ENCODE assay signal across 15 cellular contexts in the genomic region with DNA sequence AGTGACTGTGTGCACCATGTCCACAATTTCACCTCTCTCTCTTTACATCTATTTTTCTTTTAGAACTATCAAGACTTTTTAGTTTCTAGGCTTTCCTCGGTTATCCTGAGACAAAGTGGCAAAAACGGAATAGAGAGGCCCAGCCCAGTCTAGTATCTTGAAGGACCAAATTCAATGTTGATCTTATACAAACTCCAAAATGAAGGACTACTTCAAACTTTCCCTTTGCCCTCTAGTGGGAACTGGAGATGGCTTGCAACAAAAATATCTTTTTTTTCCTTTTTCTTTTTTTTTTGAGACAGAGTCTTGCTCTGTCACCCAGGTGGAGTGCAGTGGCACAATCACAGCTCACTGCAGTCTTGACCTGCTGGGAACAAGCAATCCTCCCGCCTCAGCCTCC.
"Had no signal": no experiment of that assay in that cellular context is flagged by ENCODE, and none has a peak within 500 bp of the region (broad histone marks: within the 10 kb centered on the region; RNA-seq: fewer than 3 reads in every experiment).

No MANE protein-coding gene starts in this region.

- H3K27me3 ChIP-seq: adrenal gland, tibial artery had no signal

- H3K4me1 Mint-ChIP-seq: activated CD4-positive, alpha-beta T cell treated with anti-CD3 and anti-CD28 coated beads, Interleukin-2, amount 10 ng/mL, durations not matched to agents 24 days and 14 days; activated naive CD4-positive, alpha-beta T cell treated with anti-CD3 and anti-CD28 coated beads, Interleukin-2, amount 10 ng/mL, durations not matched to agents 7 days and 5 days; activated T-helper 17 cell treated with anti-CD3 and anti-CD28 coated beads, Interleukin-2, amount 50 U/mL, for 72 hours; naive thymus-derived CD8-positive, alpha-beta T cell; stimulated activated effector memory CD8-positive, alpha-beta T cell treated with anti-CD3 and anti-CD28 coated beads, Interleukin-12 subunit alpha, Interleukin-12 subunit beta, amount 100 ng/mL, for 72 hours had no signal

- H3K4me1 ChIP-seq: lower lobe of right lung had no signal

- H3K27ac Mint-ChIP-seq: activated CD4-positive, alpha-beta T cell treated with anti-CD3 and anti-CD28 coated beads, Interleukin-2, amount 10 ng/mL, durations not matched to agents 24 days and 14 days; activated naive CD4-positive, alpha-beta T cell treated with anti-CD3 and anti-CD28 coated beads, Interleukin-2, amount 10 ng/mL, durations not matched to agents 7 days and 5 days; activated T-helper 17 cell treated with anti-CD3 and anti-CD28 coated beads, Interleukin-2, amount 50 U/mL, for 72 hours; naive thymus-derived CD8-positive, alpha-beta T cell; stimulated activated effector memory CD8-positive, alpha-beta T cell treated with anti-CD3 and anti-CD28 coated beads, Interleukin-12 subunit alpha, Interleukin-12 subunit beta, amount 100 ng/mL, for 72 hours had no signal

- ATAC-seq: activated T-helper 17 cell treated with anti-CD3 and anti-CD28 coated beads, Interleukin-2, amount 50 U/mL, for 72 hours; lower lobe of right lung; naive thymus-derived CD8-positive, alpha-beta T cell; right cardiac atrium; stimulated activated effector memory CD8-positive, alpha-beta T cell treated with anti-CD3 and anti-CD28 coated beads, Interleukin-12 subunit alpha, Interleukin-12 subunit beta, amount 100 ng/mL, for 72 hours had no signal

- H3K27ac ChIP-seq: adrenal gland, lower lobe of right lung, WERI-Rb-1 had no signal

- DNase-seq: activated CD4-positive, alpha-beta T cell treated with anti-CD3 and anti-CD28 coated beads, Interleukin-2, amount 10 ng/mL, durations not matched to agents 24 days and 14 days; activated CD8-positive, alpha-beta memory T cell treated with anti-CD3 and anti-CD28 coated beads for 24 hours; activated naive CD4-positive, alpha-beta T cell treated with anti-CD3 and anti-CD28 coated beads, Interleukin-2, amount 10 ng/mL, durations not matched to agents 7 days and 5 days; adrenal gland; effector CD8-positive, alpha-beta T cell; glutamatergic neuron; lower lobe of right lung; naive thymus-derived CD8-positive, alpha-beta T cell; right cardiac atrium; tibial artery; WERI-Rb-1 had no signal

- H3K36me3 Mint-ChIP-seq: activated naive CD4-positive, alpha-beta T cell treated with anti-CD3 and anti-CD28 coated beads, Interleukin-2, amount 10 ng/mL, durations not matched to agents 7 days and 5 days; naive thymus-derived CD8-positive, alpha-beta T cell; stimulated activated effector memory CD8-positive, alpha-beta T cell treated with anti-CD3 and anti-CD28 coated beads, Interleukin-12 subunit alpha, Interleukin-12 subunit beta, amount 100 ng/mL, for 72 hours had no signal

- H3K4me3 Mint-ChIP-seq: activated CD4-positive, alpha-beta T cell treated with anti-CD3 and anti-CD28 coated beads, Interleukin-2, amount 10 ng/mL, durations not matched to agents 24 days and 14 days; activated naive CD4-positive, alpha-beta T cell treated with anti-CD3 and anti-CD28 coated beads, Interleukin-2, amount 10 ng/mL, durations not matched to agents 7 days and 5 days; activated T-helper 17 cell treated with anti-CD3 and anti-CD28 coated beads, Interleukin-2, amount 50 U/mL, for 72 hours; naive thymus-derived CD8-positive, alpha-beta T cell; stimulated activated effector memory CD8-positive, alpha-beta T cell treated with anti-CD3 and anti-CD28 coated beads, Interleukin-12 subunit alpha, Interleukin-12 subunit beta, amount 100 ng/mL, for 72 hours had no signal

- H3K9me3 ChIP-seq: adrenal gland, lower lobe of right lung, tibial artery had no signal

- H3K36me3 ChIP-seq: adrenal gland, lower lobe of right lung, tibial artery had no signal

- H3K4me3 ChIP-seq: adrenal gland, coronary artery, lower lobe of right lung, smooth muscle cell, tibial artery had no signal

- H3K4me2 ChIP-seq: smooth muscle cell had no signal

- H3K9me3 Mint-ChIP-seq: activated CD4-positive, alpha-beta T cell treated with anti-CD3 and anti-CD28 coated beads, Interleukin-2, amount 10 ng/mL, durations not matched to agents 24 days and 14 days; activated naive CD4-positive, alpha-beta T cell treated with anti-CD3 and anti-CD28 coated beads, Interleukin-2, amount 10 ng/mL, durations not matched to agents 7 days and 5 days; activated T-helper 17 cell treated with anti-CD3 and anti-CD28 coated beads, Interleukin-2, amount 50 U/mL, for 72 hours; stimulated activated effector memory CD8-positive, alpha-beta T cell treated with anti-CD3 and anti-CD28 coated beads, Interleukin-12 subunit alpha, Interleukin-12 subunit beta, amount 100 ng/mL, for 72 hours had no signal
